1 cellular context compared by ENCODE assay signal in the genomic region with DNA sequence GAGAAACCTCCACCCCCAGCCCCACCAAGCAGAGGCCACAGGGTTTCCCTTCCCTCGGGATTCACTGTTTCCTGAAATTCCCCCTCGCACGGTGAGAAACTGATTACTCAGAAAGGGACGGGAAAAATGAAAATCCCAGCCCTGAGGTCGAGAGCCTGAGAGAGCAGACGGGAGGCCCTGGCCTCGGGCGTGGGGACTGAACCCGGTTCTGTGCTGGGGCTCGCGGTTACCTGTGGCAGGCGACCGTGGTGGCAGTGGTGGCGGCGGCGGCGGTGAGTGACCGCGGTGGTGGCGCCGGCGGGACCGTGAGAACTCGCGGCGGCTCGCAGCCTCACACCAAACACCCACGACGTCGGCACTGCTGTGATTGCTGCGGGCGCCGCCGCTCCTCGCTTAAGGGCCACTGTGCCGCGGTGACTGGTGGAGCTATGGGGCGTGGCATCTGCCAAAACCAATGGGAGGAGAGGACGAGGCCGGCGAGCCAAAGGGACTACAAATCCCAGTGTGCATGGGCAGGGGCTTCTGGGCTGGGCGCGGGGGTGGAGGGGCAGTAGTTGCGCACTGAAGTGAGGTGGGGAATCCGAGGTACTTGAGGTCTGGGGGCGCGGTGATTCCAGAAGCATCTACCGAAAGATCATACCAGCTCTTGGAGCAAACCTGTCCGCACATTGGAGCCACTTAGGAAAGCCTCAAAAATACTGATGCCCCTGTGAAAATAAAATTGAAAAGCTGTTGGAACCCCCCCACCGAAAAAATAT.
TF ChIP-seq lines count a peak whose summit lies in the region.

TSS of gene LGMN (minus strand) at position 369 of the 758 bp plus-strand sequence. CDS start 15,841 bp downstream, outside the sequence.

TF ChIP-seq in HepG2, 621 proteins besides CTCF, POLR2A, EP300 and RAD21 (continued from another document and continues in another):
- TF ChIP-seq ZBTB33 (CRISPR knock-in tag; IDR thresholded peaks at IDR 0.05) (no peak), MAFF (IDR thresholded peaks at IDR 0.05; ENCODE audit: low read depth, low read length) (no peak), ZC3H4 (CRISPR knock-in tag; IDR thresholded peaks at IDR 0.05; ENCODE audit: borderline replicate concordance) (no peak), ZBTB42 (CRISPR knock-in tag; IDR thresholded peaks at IDR 0.05) (no peak), GLI4 (CRISPR knock-in tag; IDR thresholded peaks at IDR 0.05; ENCODE audit: borderline replicate concordance) (no peak), ZNF556 (CRISPR knock-in tag; IDR thresholded peaks at IDR 0.05; ENCODE audit: borderline replicate concordance) (peak; percentile 75; the same call in 1 of the 2 replicates), TAF15 (IDR thresholded peaks at IDR 0.05; ENCODE audit: low read depth, low read length, poor library complexity, severe bottlenecking) (no peak), ZNF292 (CRISPR knock-in tag; IDR thresholded peaks at IDR 0.05; ENCODE audit: borderline replicate concordance, low read depth) (no peak), ZNF235 (CRISPR knock-in tag; IDR thresholded peaks at IDR 0.05; ENCODE audit: borderline replicate concordance) (peak; percentile 72; the same call in 1 of the 2 replicates), HOXD1 (CRISPR knock-in tag; IDR thresholded peaks at IDR 0.05) (no peak), ZNF207 (IDR thresholded peaks at IDR 0.05; ENCODE audit: borderline replicate concordance) (no peak), MTF1 (CRISPR knock-in tag; IDR thresholded peaks at IDR 0.05) (no peak), ATRX (CRISPR knock-in tag; IDR thresholded peaks at IDR 0.05; ENCODE audit: borderline replicate concordance) (no peak), NFE2 (CRISPR knock-in tag; IDR thresholded peaks at IDR 0.05) (no peak), ZNF326 (CRISPR knock-in tag; IDR thresholded peaks at IDR 0.05; ENCODE audit: borderline replicate concordance) (no peak), DZIP1 (CRISPR knock-in tag; IDR thresholded peaks at IDR 0.05) (peak; percentile 38; the same call in 1 of the 2 replicates), ZNF530 (CRISPR knock-in tag; IDR thresholded peaks at IDR 0.05; ENCODE audit: low read depth) (no peak), REL (CRISPR knock-in tag; conservative IDR thresholded peaks at IDR 0.05) (no peak), GABPB1 (CRISPR knock-in tag; IDR thresholded peaks at IDR 0.05) (peak; percentile 81), KAT2B (IDR thresholded peaks at IDR 0.05; ENCODE audit: borderline replicate concordance, low read depth, low read length) (no peak), ZNF577 (CRISPR knock-in tag; IDR thresholded peaks at IDR 0.05; ENCODE audit: borderline replicate concordance, low read depth) (no peak), ZFX (CRISPR knock-in tag; IDR thresholded peaks at IDR 0.05; ENCODE audit: low read depth) (peak; percentile 88), ZMAT3 (CRISPR knock-in tag; conservative IDR thresholded peaks at IDR 0.05) (peak; percentile 55; the same call in 1 of the 2 replicates), SKIL (CRISPR knock-in tag; IDR thresholded peaks at IDR 0.05; ENCODE audit: borderline replicate concordance) (no peak), TFE3 (CRISPR knock-in tag; IDR thresholded peaks at IDR 0.05) (no peak), ATAD3A (CRISPR knock-in tag; IDR thresholded peaks at IDR 0.05) (no peak), TARDBP (CRISPR knock-in tag; IDR thresholded peaks at IDR 0.05) (no peak), NFRKB (IDR thresholded peaks at IDR 0.05) (no peak), AGO2 (optimal IDR thresholded peaks at IDR 0.05; ENCODE audit: low read depth, low read length) (peak; percentile 40), ZNF850 (CRISPR knock-in tag; conservative IDR thresholded peaks at IDR 0.05) (no peak), ZNF773 (CRISPR knock-in tag; IDR thresholded peaks at IDR 0.05; ENCODE audit: borderline replicate concordance) (no peak), ZNF619 (CRISPR knock-in tag; IDR thresholded peaks at IDR 0.05) (no peak), ISL2 (CRISPR knock-in tag; IDR thresholded peaks at IDR 0.05) (peak; percentile 41; the same call in 1 of the 2 replicates), ZNF713 (CRISPR knock-in tag; IDR thresholded peaks at IDR 0.05) (peak; percentile 31; the same call in 1 of the 2 replicates), ZNF776 (CRISPR knock-in tag; IDR thresholded peaks at IDR 0.05) (peak; percentile 90), PAWR (CRISPR knock-in tag; IDR thresholded peaks at IDR 0.05; ENCODE audit: borderline replicate concordance) (peak; percentile 76; the same call in 1 of the 2 replicates), FOXJ3 (CRISPR knock-in tag; IDR thresholded peaks at IDR 0.05; ENCODE audit: borderline replicate concordance) (no peak), MBNL3 (CRISPR knock-in tag; conservative IDR thresholded peaks at IDR 0.05) (no peak), KDM4B (CRISPR knock-in tag; IDR thresholded peaks at IDR 0.05) (no peak), FOXC1 (CRISPR knock-in tag; IDR thresholded peaks at IDR 0.05; ENCODE audit: borderline replicate concordance) (peak; percentile 77; the same call in 1 of the 2 replicates)
- TF ChIP-seq, protein P1, sequence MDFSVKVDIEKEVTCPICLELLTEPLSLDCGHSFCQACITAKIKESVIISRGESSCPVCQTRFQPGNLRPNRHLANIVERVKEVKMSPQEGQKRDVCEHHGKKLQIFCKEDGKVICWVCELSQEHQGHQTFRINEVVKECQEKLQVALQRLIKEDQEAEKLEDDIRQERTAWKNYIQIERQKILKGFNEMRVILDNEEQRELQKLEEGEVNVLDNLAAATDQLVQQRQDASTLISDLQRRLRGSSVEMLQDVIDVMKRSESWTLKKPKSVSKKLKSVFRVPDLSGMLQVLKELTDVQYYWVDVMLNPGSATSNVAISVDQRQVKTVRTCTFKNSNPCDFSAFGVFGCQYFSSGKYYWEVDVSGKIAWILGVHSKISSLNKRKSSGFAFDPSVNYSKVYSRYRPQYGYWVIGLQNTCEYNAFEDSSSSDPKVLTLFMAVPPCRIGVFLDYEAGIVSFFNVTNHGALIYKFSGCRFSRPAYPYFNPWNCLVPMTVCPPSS (IDR thresholded peaks at IDR 0.05) = no peak
- TF ChIP-seq, protein P2, sequence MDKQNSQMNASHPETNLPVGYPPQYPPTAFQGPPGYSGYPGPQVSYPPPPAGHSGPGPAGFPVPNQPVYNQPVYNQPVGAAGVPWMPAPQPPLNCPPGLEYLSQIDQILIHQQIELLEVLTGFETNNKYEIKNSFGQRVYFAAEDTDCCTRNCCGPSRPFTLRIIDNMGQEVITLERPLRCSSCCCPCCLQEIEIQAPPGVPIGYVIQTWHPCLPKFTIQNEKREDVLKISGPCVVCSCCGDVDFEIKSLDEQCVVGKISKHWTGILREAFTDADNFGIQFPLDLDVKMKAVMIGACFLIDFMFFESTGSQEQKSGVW (CRISPR knock-in tag; IDR thresholded peaks at IDR 0.05; ENCODE audit: borderline replicate concordance) = no peak
- TF ChIP-seq, protein P3, sequence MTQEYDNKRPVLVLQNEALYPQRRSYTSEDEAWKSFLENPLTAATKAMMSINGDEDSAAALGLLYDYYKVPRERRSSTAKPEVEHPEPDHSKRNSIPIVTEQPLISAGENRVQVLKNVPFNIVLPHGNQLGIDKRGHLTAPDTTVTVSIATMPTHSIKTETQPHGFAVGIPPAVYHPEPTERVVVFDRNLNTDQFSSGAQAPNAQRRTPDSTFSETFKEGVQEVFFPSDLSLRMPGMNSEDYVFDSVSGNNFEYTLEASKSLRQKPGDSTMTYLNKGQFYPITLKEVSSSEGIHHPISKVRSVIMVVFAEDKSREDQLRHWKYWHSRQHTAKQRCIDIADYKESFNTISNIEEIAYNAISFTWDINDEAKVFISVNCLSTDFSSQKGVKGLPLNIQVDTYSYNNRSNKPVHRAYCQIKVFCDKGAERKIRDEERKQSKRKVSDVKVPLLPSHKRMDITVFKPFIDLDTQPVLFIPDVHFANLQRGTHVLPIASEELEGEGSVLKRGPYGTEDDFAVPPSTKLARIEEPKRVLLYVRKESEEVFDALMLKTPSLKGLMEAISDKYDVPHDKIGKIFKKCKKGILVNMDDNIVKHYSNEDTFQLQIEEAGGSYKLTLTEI (CRISPR knock-in tag; conservative IDR thresholded peaks at IDR 0.05) = no peak
- TF ChIP-seq, protein P4, sequence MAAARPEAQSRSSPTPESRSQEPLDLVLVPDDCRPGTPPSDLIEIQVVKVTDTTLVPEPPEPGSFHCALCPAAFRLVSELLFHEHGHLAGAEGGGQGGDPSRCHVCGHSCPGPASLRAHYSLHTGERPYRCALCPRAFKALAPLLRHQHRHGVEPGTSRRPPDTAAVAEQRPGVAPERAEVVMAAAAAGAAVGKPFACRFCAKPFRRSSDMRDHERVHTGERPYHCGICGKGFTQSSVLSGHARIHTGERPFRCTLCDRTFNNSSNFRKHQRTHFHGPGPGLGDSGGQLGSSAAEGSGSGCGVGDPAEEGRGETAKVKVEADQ (CRISPR knock-in tag; IDR thresholded peaks at IDR 0.05; ENCODE audit: borderline replicate concordance) = peak; percentile 77; the same call in 1 of the 2 replicates
- TF ChIP-seq, protein P5, sequence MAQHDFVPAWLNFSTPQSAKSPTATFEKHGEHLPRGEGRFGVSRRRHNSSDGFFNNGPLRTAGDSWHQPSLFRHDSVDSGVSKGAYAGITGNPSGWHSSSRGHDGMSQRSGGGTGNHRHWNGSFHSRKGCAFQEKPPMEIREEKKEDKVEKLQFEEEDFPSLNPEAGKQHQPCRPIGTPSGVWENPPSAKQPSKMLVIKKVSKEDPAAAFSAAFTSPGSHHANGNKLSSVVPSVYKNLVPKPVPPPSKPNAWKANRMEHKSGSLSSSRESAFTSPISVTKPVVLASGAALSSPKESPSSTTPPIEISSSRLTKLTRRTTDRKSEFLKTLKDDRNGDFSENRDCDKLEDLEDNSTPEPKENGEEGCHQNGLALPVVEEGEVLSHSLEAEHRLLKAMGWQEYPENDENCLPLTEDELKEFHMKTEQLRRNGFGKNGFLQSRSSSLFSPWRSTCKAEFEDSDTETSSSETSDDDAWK (CRISPR knock-in tag; IDR thresholded peaks at IDR 0.05) = no peak
- TF ChIP-seq, protein P6, sequence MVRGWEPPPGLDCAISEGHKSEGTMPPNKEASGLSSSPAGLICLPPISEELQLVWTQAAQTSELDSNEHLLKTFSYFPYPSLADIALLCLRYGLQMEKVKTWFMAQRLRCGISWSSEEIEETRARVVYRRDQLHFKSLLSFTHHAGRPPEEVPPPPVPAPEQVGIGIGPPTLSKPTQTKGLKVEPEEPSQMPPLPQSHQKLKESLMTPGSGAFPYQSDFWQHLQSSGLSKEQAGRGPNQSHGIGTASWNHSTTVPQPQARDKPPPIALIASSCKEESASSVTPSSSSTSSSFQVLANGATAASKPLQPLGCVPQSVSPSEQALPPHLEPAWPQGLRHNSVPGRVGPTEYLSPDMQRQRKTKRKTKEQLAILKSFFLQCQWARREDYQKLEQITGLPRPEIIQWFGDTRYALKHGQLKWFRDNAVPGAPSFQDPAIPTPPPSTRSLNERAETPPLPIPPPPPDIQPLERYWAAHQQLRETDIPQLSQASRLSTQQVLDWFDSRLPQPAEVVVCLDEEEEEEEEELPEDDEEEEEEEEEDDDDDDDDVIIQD (CRISPR knock-in tag; IDR thresholded peaks at IDR 0.05; ENCODE audit: low read depth) = peak; percentile 40; the same call in 1 of the 2 replicates
